22 cellular contexts compared by ENCODE assay signal in the genomic region with DNA sequence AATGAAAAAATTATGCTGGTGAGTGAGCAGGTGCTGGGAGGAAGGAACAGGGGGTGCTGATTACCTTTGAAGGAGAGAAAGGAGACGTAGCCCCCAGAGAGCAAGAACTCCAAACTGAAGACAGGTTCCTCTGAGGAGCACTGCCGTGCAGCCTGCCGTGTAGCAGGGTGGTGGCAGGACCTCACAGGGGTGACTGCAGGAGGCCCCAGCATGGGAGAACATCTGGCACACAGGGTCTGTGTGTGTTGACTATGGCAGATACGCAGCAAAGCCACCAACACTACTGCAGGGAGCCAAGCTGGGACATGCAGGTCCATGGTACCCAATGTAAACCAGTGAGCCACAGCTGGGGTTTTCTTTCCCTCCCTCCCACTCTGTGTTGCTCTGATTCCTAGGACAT.
"Had no signal": no experiment of that assay in that cellular context is flagged by ENCODE, and none has a peak within 500 bp of the region (broad histone marks: within the 10 kb centered on the region; RNA-seq: fewer than 3 reads in every experiment).

No MANE protein-coding gene starts in this region.

- H3K27me3 ChIP-seq: esophagus squamous epithelium, gastrocnemius medialis, left lung had no signal

- H3K4me1 ChIP-seq: esophagus squamous epithelium, gastrocnemius medialis, left lung, lower lobe of right lung had no signal

- H3K27ac ChIP-seq: coronary artery, dorsolateral prefrontal cortex, epithelial cell of prostate, esophagus squamous epithelium, gastrocnemius medialis, heart right ventricle, left lung, lower lobe of right lung had no signal

- H3K4me3 ChIP-seq: coronary artery, dorsolateral prefrontal cortex, esophagus squamous epithelium, gastrocnemius medialis, heart right ventricle, left lung, lower lobe of right lung had no signal

- H3K36me3 ChIP-seq: esophagus squamous epithelium, gastrocnemius medialis, heart right ventricle, left lung, lower lobe of right lung had no signal

- H3K9me3 ChIP-seq: esophagus squamous epithelium, gastrocnemius medialis, heart right ventricle, left lung, lower lobe of right lung had no signal

- DNase-seq: dermis blood vessel endothelial cell; dorsolateral prefrontal cortex; effector CD4-positive, alpha-beta T cell; effector memory CD4-positive, alpha-beta T cell; erythroblast; esophagus squamous epithelium; foreskin fibroblast; foreskin melanocyte; gastrocnemius medialis; glutamatergic neuron; head of caudate nucleus; heart right ventricle; hippocampal formation; left cardiac atrium; left ventricle myocardium superior; lower lobe of right lung; mesendoderm; midbrain had no signal

- ATAC-seq: esophagus mucosa, gastrocnemius medialis, heart right ventricle, left cardiac atrium, left lung, left ventricle myocardium superior, lower lobe of right lung had no signal
